ENCODE assay signal across 23 cellular contexts in genomic region chr5:121121786-121122185, GRCh38.
"Had no signal": no experiment of that assay in that cellular context is flagged by ENCODE, and none has a peak within 500 bp of the region (broad histone marks: within the 10 kb centered on the region; RNA-seq: fewer than 3 reads in every experiment).

No MANE protein-coding gene starts in this region.

- H3K4me1 Mint-ChIP-seq: naive thymus-derived CD4-positive, alpha-beta T cell; stimulated activated naive B cell treated with anti-CD40 and anti-IgM and Interleukin-4, amounts not matched to agents 10 μg/mL and 1 μg/mL and 100 μg/mL, for 72 hours had no signal

- H3K27ac Mint-ChIP-seq: naive thymus-derived CD4-positive, alpha-beta T cell; natural killer cell treated with Interleukin-12 subunit alpha and Interleukin-12 subunit beta and Interleukin-15 and Interleukin-18, amount 100 ng/mL, for 72 hours; progenitor cell of endocrine pancreas; stimulated activated naive B cell treated with anti-CD40 and anti-IgM and Interleukin-4, amounts not matched to agents 10 μg/mL and 1 μg/mL and 100 μg/mL, for 72 hours had no signal

- H3K4me3 Mint-ChIP-seq: naive thymus-derived CD4-positive, alpha-beta T cell; natural killer cell treated with Interleukin-12 subunit alpha and Interleukin-12 subunit beta and Interleukin-15 and Interleukin-18, amount 100 ng/mL, for 72 hours; stimulated activated naive B cell treated with anti-CD40 and anti-IgM and Interleukin-4, amounts not matched to agents 10 μg/mL and 1 μg/mL and 100 μg/mL, for 72 hours had no signal

- H3K36me3 ChIP-seq: left ventricle myocardium inferior, ovary, stomach, thoracic aorta, tibial artery, upper lobe of right lung had no signal

- H3K4me1 ChIP-seq: left ventricle myocardium inferior, stomach, tibial artery, upper lobe of right lung had no signal

- H3K4me3 ChIP-seq: left ventricle myocardium inferior, lung, mucosa of descending colon, ovary, skin epidermis, stomach, thoracic aorta, tibial artery, upper lobe of right lung had no signal

- H3K27me3 ChIP-seq: ovary, stomach, tibial artery, upper lobe of right lung had no signal

- H3K27me3 Mint-ChIP-seq: naive thymus-derived CD4-positive, alpha-beta T cell; natural killer cell treated with Interleukin-12 subunit alpha and Interleukin-12 subunit beta and Interleukin-15 and Interleukin-18, amount 100 ng/mL, for 72 hours; progenitor cell of endocrine pancreas; stimulated activated naive B cell treated with anti-CD40 and anti-IgM and Interleukin-4, amounts not matched to agents 10 μg/mL and 1 μg/mL and 100 μg/mL, for 72 hours had no signal

- H3K9me3 ChIP-seq: left ventricle myocardium inferior, mucosa of descending colon, ovary, stomach, thoracic aorta, tibial artery, upper lobe of right lung had no signal

- H3K27ac ChIP-seq: left ventricle myocardium inferior, ovary, skin epidermis, stomach, thoracic aorta, tibial artery, upper lobe of right lung had no signal

- H3K36me3 Mint-ChIP-seq: stimulated activated naive B cell treated with anti-CD40 and anti-IgM and Interleukin-4, amounts not matched to agents 10 μg/mL and 1 μg/mL and 100 μg/mL, for 72 hours had no signal

- ATAC-seq: mucosa of descending colon; naive thymus-derived CD4-positive, alpha-beta T cell; natural killer cell treated with Interleukin-12 subunit alpha and Interleukin-12 subunit beta and Interleukin-15 and Interleukin-18, amount 100 ng/mL, for 72 hours; right cardiac atrium; sciatic nerve; stimulated activated naive B cell treated with anti-CD40 and anti-IgM and Interleukin-4, amounts not matched to agents 10 μg/mL and 1 μg/mL and 100 μg/mL, for 72 hours; stimulated activated naive CD8-positive, alpha-beta T cell treated with anti-CD3 and anti-CD28 coated beads, Interleukin-15, Interleukin-2, amounts not matched to agents 100 U/mL and 50 U/mL, for 24 hours; upper lobe of right lung had no signal

- DNase-seq: islet precursor cell; left ventricle myocardium inferior; midbrain; mucosa of descending colon; naive thymus-derived CD4-positive, alpha-beta T cell; ovary; right cardiac atrium; stimulated activated CD4-positive, alpha-beta T cell treated with anti-CD3 and anti-CD28 coated beads, Interleukin-12 subunit alpha, Interleukin-12 subunit beta, amount 100 ng/mL, for 4 hours; stimulated activated CD4-positive, alpha-beta T cell treated with anti-CD3 and anti-CD28 coated beads, Interleukin-15, amount 100 ng/mL, for 24 hours; stimulated activated CD4-positive, alpha-beta T cell treated with anti-CD3 and anti-CD28 coated beads, Interleukin-2, amount 100 ng/mL, for 24 hours; stimulated activated CD4-positive, alpha-beta T cell treated with anti-CD3 and anti-CD28 coated beads, Interleukin-4, amount 100 ng/mL, for 1 hour; stimulated activated naive B cell treated with anti-CD40 and anti-IgM and Interleukin-4, amounts not matched to agents 10 μg/mL and 1 μg/mL and 100 μg/mL, for 72 hours; stimulated activated naive CD8-positive, alpha-beta T cell treated with anti-CD3 and anti-CD28 coated beads, Interleukin-15, Interleukin-2, amounts not matched to agents 100 U/mL and 50 U/mL, for 24 hours; stomach; tibial artery; trophoblast cell; upper lobe of right lung had no signal
